19 cellular contexts compared by ENCODE assay signal in the genomic region with DNA sequence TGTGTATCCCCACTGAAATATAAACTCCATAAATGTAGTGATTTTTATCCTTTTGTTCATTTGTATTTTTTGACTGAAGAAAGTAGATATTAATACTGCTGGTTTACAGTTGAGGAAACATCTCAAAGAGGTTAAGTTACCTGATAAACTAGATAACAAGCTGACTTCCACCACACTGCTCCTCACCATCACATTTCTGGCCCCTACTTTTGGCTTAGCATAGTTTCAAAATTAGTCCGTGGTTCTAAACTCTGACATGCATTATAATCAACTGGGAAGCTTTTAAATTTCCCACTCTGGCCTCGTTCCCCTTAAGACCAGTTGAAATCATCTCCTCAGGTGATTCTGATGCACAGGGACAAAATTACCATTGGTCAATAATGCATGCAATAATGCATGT. TPM values are rescaled to one million over a fixed set of nuclear protein-coding genes. Genes with fewer than 3 reads are reported as not detected.
DNase-seq lines count a peak whose midpoint lies in the region; ATAC-seq, FAIRE-seq and TF ChIP-seq lines count a peak whose summit lies in the region.
"Had no signal": no experiment of that assay in that cellular context is flagged by ENCODE, and none has a peak within 500 bp of the region (broad histone marks: within the 10 kb centered on the region; RNA-seq: fewer than 3 reads in every experiment).

No MANE protein-coding gene starts in this region.

- no peak for TF ChIP-seq EP300 in stomach (IDR thresholded peaks at IDR 0.05)

- H3K9me3 ChIP-seq in stomach: no peaks in the 10 kb centered on the region

- no peaks in the 10 kb centered on the region for H3K9me2 ChIP-seq in GM23338 (ENCODE audit: insufficient read depth)

- H4K20me1 ChIP-seq in GM23338 (replicated peaks; ENCODE audit: insufficient read depth): peaks cover 23% of the 10 kb centered on the region; the same call in 1 of the 2 replicates

- peak; percentile 50 for ATAC-seq in GM18868 (IDR thresholded peaks at IDR 0.05; ENCODE audit: unreplicated experiment)
- ATAC-seq in GM23338: no peak
- peak; percentile 46 for ATAC-seq in HG02885 (IDR thresholded peaks at IDR 0.05; ENCODE audit: poor library complexity, unreplicated experiment)
- no peak for ATAC-seq in activated CD4-positive, CD25-positive, alpha-beta regulatory T cell treated with anti-CD3 and anti-CD28 coated beads, Interleukin-2, amount 50 U/mL, for 24 hours
- ATAC-seq: CD8-positive, alpha-beta T cell had no signal

- H3K9me3 Mint-ChIP-seq in GM23338 (no peaks in the 10 kb centered on the region), immature natural killer cell (no peaks in the 10 kb centered on the region)
- H3K9me3 Mint-ChIP-seq: CD8-positive, alpha-beta T cell had no signal

- no peak overlapping the region for H3K4me2 ChIP-seq in GM23338
- H3K4me2 ChIP-seq: BLaER1 treated with 17β-estradiol and CSF1 and Interleukin-3, amounts not matched to agents 10 nM and 100 nM; KMS-11 had no signal

- peaks cover 91% of the 10 kb centered on the region for H3K79me2 ChIP-seq in GM23338 (replicated peaks; ENCODE audit: insufficient read depth)

- H3K4me3 ChIP-seq in GM23338: no peak overlapping the region
- no peak overlapping the region for H3K4me3 ChIP-seq in stomach
- H3K4me3 ChIP-seq: BLaER1 treated with 17β-estradiol and CSF1 and Interleukin-3, amounts not matched to agents 10 nM and 100 nM; GM23248 had no signal

- no peak overlapping the region for H3K4me3 Mint-ChIP-seq in GM23338
- no peak overlapping the region for H3K4me3 Mint-ChIP-seq in immature natural killer cell
- H3K4me3 Mint-ChIP-seq: B cell; CD8-positive, alpha-beta T cell had no signal

- peak overlapping the region; percentile 34; the same call in 1 of the 2 replicates for H3K27ac ChIP-seq in GM23338 (ENCODE audit: low read depth)
- H3K27ac ChIP-seq in stomach: no peak overlapping the region
- H3K27ac ChIP-seq: BLaER1 treated with 17β-estradiol and CSF1 and Interleukin-3, amounts not matched to agents 10 nM and 100 nM; GM23248; HL-60; KMS-11 had no signal

- no peak overlapping the region for H2AFZ ChIP-seq in GM23338
- H2AFZ ChIP-seq: GM23248 had no signal

- 81 to 98% (median 91%) methylated on average over 2 of the region's 2 CpGs for WGBS in stomach, 5 donors

- H3K36me3 Mint-ChIP-seq in GM23338 (ENCODE audit: low read depth): no peaks in the 10 kb centered on the region
- peaks cover 0 to 4% (median 0%) of the 10 kb centered on the region in 3 donors for H3K36me3 Mint-ChIP-seq in immature natural killer cell
- H3K36me3 Mint-ChIP-seq: CD8-positive, alpha-beta T cell had no signal

- H3K4me1 ChIP-seq in GM23338 (ENCODE audit: insufficient read depth): peaks cover 13% of the 10 kb centered on the region
- peaks cover 0 to 16% (median 8%) of the 10 kb centered on the region in 4 donors for H3K4me1 ChIP-seq in stomach

- H3K4me1 Mint-ChIP-seq in GM23338 (peaks cover 17% of the 10 kb centered on the region), immature natural killer cell (peaks cover 24 to 58% of the 10 kb centered on the region in 2 donors)

- TF ChIP-seq POLR2A in GM12891 (IDR thresholded peaks at IDR 0.05; ENCODE audit: low read depth, low read length) (no peak), stomach (IDR thresholded peaks at IDR 0.05) (no peak)

- intact Hi-C loops in stomach (cut with DNase I; ENCODE audit: low total_unique reads): no loop called here

- peak; percentile 28 for FAIRE-seq in GM12891 (lab: Jason Lieb, UNC)
- FAIRE-seq: H54 had no signal

- TF ChIP-seq CTCF in GM23338 (conservative IDR thresholded peaks at IDR 0.05; ENCODE audit: low read depth in 2 of 2): no peak
- TF ChIP-seq CTCF in stomach (IDR thresholded peaks at IDR 0.05): no peak

- H3F3A ChIP-seq in GM23338 (replicated peaks; ENCODE audit: low read depth): no peaks in the 10 kb centered on the region

- H3K27ac Mint-ChIP-seq in GM23338 (no peak overlapping the region), immature natural killer cell (no peak overlapping the region)
- H3K27ac Mint-ChIP-seq: B cell; CD8-positive, alpha-beta T cell had no signal

- H3K27me3 ChIP-seq in GM23338 (ENCODE audit: insufficient read depth) (no peaks in the 10 kb centered on the region), stomach (no peaks in the 10 kb centered on the region)
- H3K27me3 ChIP-seq: BLaER1 treated with 17β-estradiol and CSF1 and Interleukin-3, amounts not matched to agents 10 nM and 100 nM had no signal

- DNase-seq in GM12891 (ENCODE audit: insufficient read length, low spot score) (no peak), GM23338 (ENCODE audit: low spot score) (no peak), NCI-H2227 (lab: John Stamatoyannopoulos, UW; ENCODE audit: unreplicated experiment) (no peak), immature natural killer cell (no peak), stomach (no peak)
- DNase-seq: Calu3; CD8-positive, alpha-beta T cell; DMS79 treated with DMSO at 0.1 percent for 48 hours; GF-D8; GM23248; HCEC 1CT had no signal

- H3K36me3 ChIP-seq in GM23338 (ENCODE audit: insufficient read depth): no peaks in the 10 kb centered on the region
- no peaks in the 10 kb centered on the region for H3K36me3 ChIP-seq in stomach

- H3K27me3 Mint-ChIP-seq in GM23338 (ENCODE audit: insufficient read depth, low read depth, poor library complexity) (peaks cover 2% of the 10 kb centered on the region), immature natural killer cell (ENCODE audit: low read depth in 3 of 3) (no peaks in the 10 kb centered on the region)
- H3K27me3 Mint-ChIP-seq: B cell had no signal

TF ChIP-seq in GM12891, 5 proteins besides CTCF, POLR2A, EP300 and RAD21:
- TF ChIP-seq SPI1 (IDR thresholded peaks at IDR 0.05; ENCODE audit: low read depth, low read length): no peak
- no peak for TF ChIP-seq POLR2AphosphoS5 (IDR thresholded peaks at IDR 0.05; ENCODE audit: low read depth, low read length)
- no peak for TF ChIP-seq TAF1 (IDR thresholded peaks at IDR 0.05; ENCODE audit: low read depth, low read length)
- no peak for TF ChIP-seq POU2F2 (IDR thresholded peaks at IDR 0.05; ENCODE audit: low read depth, low read length)
- no peak for TF ChIP-seq PAX5 (IDR thresholded peaks at IDR 0.05; ENCODE audit: insufficient read depth, low read length, severe bottlenecking)

TF ChIP-seq in GM23338, 12 proteins besides CTCF, POLR2A, EP300 and RAD21 (continues in another document):
- TF ChIP-seq, protein P1, sequence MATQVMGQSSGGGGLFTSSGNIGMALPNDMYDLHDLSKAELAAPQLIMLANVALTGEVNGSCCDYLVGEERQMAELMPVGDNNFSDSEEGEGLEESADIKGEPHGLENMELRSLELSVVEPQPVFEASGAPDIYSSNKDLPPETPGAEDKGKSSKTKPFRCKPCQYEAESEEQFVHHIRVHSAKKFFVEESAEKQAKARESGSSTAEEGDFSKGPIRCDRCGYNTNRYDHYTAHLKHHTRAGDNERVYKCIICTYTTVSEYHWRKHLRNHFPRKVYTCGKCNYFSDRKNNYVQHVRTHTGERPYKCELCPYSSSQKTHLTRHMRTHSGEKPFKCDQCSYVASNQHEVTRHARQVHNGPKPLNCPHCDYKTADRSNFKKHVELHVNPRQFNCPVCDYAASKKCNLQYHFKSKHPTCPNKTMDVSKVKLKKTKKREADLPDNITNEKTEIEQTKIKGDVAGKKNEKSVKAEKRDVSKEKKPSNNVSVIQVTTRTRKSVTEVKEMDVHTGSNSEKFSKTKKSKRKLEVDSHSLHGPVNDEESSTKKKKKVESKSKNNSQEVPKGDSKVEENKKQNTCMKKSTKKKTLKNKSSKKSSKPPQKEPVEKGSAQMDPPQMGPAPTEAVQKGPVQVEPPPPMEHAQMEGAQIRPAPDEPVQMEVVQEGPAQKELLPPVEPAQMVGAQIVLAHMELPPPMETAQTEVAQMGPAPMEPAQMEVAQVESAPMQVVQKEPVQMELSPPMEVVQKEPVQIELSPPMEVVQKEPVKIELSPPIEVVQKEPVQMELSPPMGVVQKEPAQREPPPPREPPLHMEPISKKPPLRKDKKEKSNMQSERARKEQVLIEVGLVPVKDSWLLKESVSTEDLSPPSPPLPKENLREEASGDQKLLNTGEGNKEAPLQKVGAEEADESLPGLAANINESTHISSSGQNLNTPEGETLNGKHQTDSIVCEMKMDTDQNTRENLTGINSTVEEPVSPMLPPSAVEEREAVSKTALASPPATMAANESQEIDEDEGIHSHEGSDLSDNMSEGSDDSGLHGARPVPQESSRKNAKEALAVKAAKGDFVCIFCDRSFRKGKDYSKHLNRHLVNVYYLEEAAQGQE (IDR thresholded peaks at IDR 0.05; ENCODE audit: unreplicated experiment): no peak
- TF ChIP-seq STAT1 (IDR thresholded peaks at IDR 0.05; ENCODE audit: unreplicated experiment) (no peak), EZH2phosphoT487 (IDR thresholded peaks at IDR 0.05; ENCODE audit: unreplicated experiment) (no peak), JUNB (IDR thresholded peaks at IDR 0.05; ENCODE audit: unreplicated experiment) (no peak)

RNA-seq across cellular contexts. Expression of a gene that starts 43.5 kb away (rescaled TPM):
- polyA plus RNA-seq in GM12891 (2012; ENCODE audit: low read depth, missing spikeins): 18.5 TPM
- total RNA-seq in GM23338 (2014; rRNA removed; shearing (Covaris generic)): 39.8 and 40.3 TPM in 2 replicates
- polyA plus RNA-seq in GM23338 (2016; fragmentation: Nextera tagmentation; extraction: Ambion mirVana) (17.1 and 19.1 TPM in 2 replicates), immature natural killer cell (10 to 100 TPM in 2 of 3 donors, 1 to 10 TPM in 1; 9.6 to 18.6 (median 13.4) TPM), stomach (10 to 100 TPM in 1 of 3 donors, 1 to 10 TPM in 2; 8.3 to 12.4 (median 9.9) TPM)
- total RNA-seq in stomach: 100 to 1,000 TPM in 2 of 5 donors, 10 to 100 TPM in 3; 32.4 to 212 (median 51.6) TPM

RNA-seq across cellular contexts. Expression of a gene that starts 43.6 kb away (rescaled TPM):
- polyA plus RNA-seq in GM12891 (2012; ENCODE audit: low read depth, missing spikeins): 14.3 TPM
- 54.3 and 59.8 TPM in 2 replicates for total RNA-seq in GM23338 (2014; rRNA removed; shearing (Covaris generic))
- polyA plus RNA-seq in GM23338 (2016; fragmentation: Nextera tagmentation; extraction: Ambion mirVana) (49.6 and 51.2 TPM in 2 replicates), immature natural killer cell (10 to 100 TPM in 1 of 3 donors, 1 to 10 TPM in 2; 7.0 to 21.3 (median 7.4) TPM), stomach (10 to 100 TPM; 10.2 to 15.5 (median 13.3) TPM)
- 100 to 1,000 TPM in 2 of 5 donors, 10 to 100 TPM in 2, 1 to 10 TPM in 1; 4.1 to 249 (median 63.0) TPM for total RNA-seq in stomach

Comparison
In these comparisons a context has a peak if more than half of its experiments do, and no peak if none do; other contexts are left out.
1. ATAC-seq: peak in GM18868 (single experiment) and HG02885 (single experiment); none in GM23338 (single experiment) and activated CD4-positive, CD25-positive, alpha-beta regulatory T cell treated with anti-CD3 and anti-CD28 coated beads, Interleukin-2, amount 50 U/mL, for 24 hours (0 of 2).